ENCODE assay signal across 19 cellular contexts in genomic region chr7:75968012-75968411, GRCh38. TPM values are rescaled to one million over a fixed set of nuclear protein-coding genes. Genes with fewer than 3 reads are reported as not detected.
DNase-seq lines count a peak whose midpoint lies in the region; ATAC-seq and TF ChIP-seq lines count a peak whose summit lies in the region.
"Had no signal": no experiment of that assay in that cellular context is flagged by ENCODE, and none has a peak within 500 bp of the region (broad histone marks: within the 10 kb centered on the region; RNA-seq: fewer than 3 reads in every experiment).

No MANE protein-coding gene starts in this region.

- no peak overlapping the region for H2AFZ ChIP-seq in PC-3 (ENCODE audit: low read length)

- TF ChIP-seq CTCF in ascending aorta (IDR thresholded peaks at IDR 0.05) (no peak), gastrocnemius medialis (IDR thresholded peaks at IDR 0.05 in 4 of 5, conservative IDR thresholded peaks at IDR 0.05 in 1 of 5) (no peak), PC-3 (conservative IDR thresholded peaks at IDR 0.05; ENCODE audit: low read depth, low read length) (no peak)

- H3K4me1 ChIP-seq in BLaER1 treated with 17β-estradiol and CSF1 and Interleukin-3, amounts not matched to agents 10 nM and 100 nM: peaks cover 31 to 67% (median 41%) of the 10 kb centered on the region in 10 experiments
- peaks cover 20 to 38% of the 10 kb centered on the region in 2 donors for H3K4me1 ChIP-seq in ascending aorta
- peaks cover 70 to 87% of the 10 kb centered on the region in 2 donors for H3K4me1 ChIP-seq in gastrocnemius medialis
- H3K4me1 ChIP-seq in PC-3 (ENCODE audit: insufficient read depth, low read length): no peaks in the 10 kb centered on the region

- H3K36me3 ChIP-seq in BLaER1 treated with 17β-estradiol and CSF1 and Interleukin-3, amounts not matched to agents 10 nM and 100 nM: peaks cover 15 to 75% (median 53%) of the 10 kb centered on the region in 11 experiments; a peak in 21 of 22 replicates
- H3K36me3 ChIP-seq in ascending aorta (peaks cover under 1 to 11% of the 10 kb centered on the region in 2 donors), gastrocnemius medialis (peaks cover 0 to 6% of the 10 kb centered on the region in 2 donors), PC-3 (ENCODE audit: low read depth, low read length) (no peaks in the 10 kb centered on the region)

- POLR2A ChIA-PET in PC-3 (lab: Charles Lee; ENCODE audit: unreplicated experiment): no interaction called here

- ATAC-seq in left lobe of liver (peak; percentile 0), gastrocnemius medialis (no peak), PC-3 (no peak)
- ATAC-seq: CD8-positive, alpha-beta T cell; esophagus mucosa; stimulated activated memory B cell treated with anti-CD40 and anti-IgM and Interleukin-4, amounts not matched to agents 10 μg/mL and 1 μg/mL and 100 μg/mL, for 72 hours had no signal

- CTCF ChIA-PET in PC-3 (lab: Charles Lee): no interaction called here

- H3K9ac ChIP-seq in BLaER1 treated with 17β-estradiol and CSF1 and Interleukin-3, amounts not matched to agents 10 nM and 100 nM: peak overlapping the region in 1 of 11 experiments; percentile 37; a peak in 1 of 22 replicates
- H3K9ac ChIP-seq in PC-3 (ENCODE audit: low read length): no peak overlapping the region
- H3K9ac ChIP-seq: SK-N-SH had no signal

- peaks cover 16 to 97% (median 76%) of the 10 kb centered on the region in 11 experiments; a peak in 21 of 22 replicates for H4K20me1 ChIP-seq in BLaER1 treated with 17β-estradiol and CSF1 and Interleukin-3, amounts not matched to agents 10 nM and 100 nM
- no peaks in the 10 kb centered on the region for H4K20me1 ChIP-seq in PC-3 (ENCODE audit: low read length)

- intact Hi-C loops in ascending aorta (cut with DNase I) (loop anchor here (10.0 kb wide), 1 partner anchor 253 kb away; no protein-coding TSS in a partner anchor), gastrocnemius medialis (cut with DNase I; ENCODE audit: low total_unique reads) (loop anchor here (2.0 to 10.0 kb wide), 2 partner anchors 25 to 1483 kb away; no protein-coding TSS in a partner anchor), PC-3 (cut with micrococcal nuclease) (no loop called here)

- no peaks in the 10 kb centered on the region for H3F3A ChIP-seq in PC-3 (ENCODE audit: low read length, unreplicated experiment)

- in situ Hi-C loops in gastrocnemius medialis (cut with MboI; ENCODE audit: low sequenced_read_pairs in 4 of 4): no loop called here

- DNase-seq in ascending aorta (ENCODE audit: low spot score in 2 of 2) (peak in 1 of 2 donors; percentile 64), left lobe of liver (ENCODE audit: low spot score) (peak; percentile 55), gastrocnemius medialis (peak in 1 of 2 donors; percentile 22), PC-3 (no peak), erythroblast (lab: John Stamatoyannopoulos, UW) (no peak), NCI-H146 (lab: John Stamatoyannopoulos, UW) (no peak)
- DNase-seq in stimulated activated CD4-positive, alpha-beta T cell treated with anti-CD3 and anti-CD28 coated beads, Interleukin-1b, Interleukin-23, amount 100 ng/mL, for 48 hours: no peak
- DNase-seq: activated gamma-delta T cell treated with Interleukin-2 at 50 U/mL for 16 hours; aorta; CD8-positive, alpha-beta T cell; cortex of kidney; DND-41; Karpas-422; T1000 had no signal

- no peaks in the 10 kb centered on the region for H3K9me3 ChIP-seq in BLaER1 treated with 17β-estradiol and CSF1 and Interleukin-3, amounts not matched to agents 10 nM and 100 nM (replicated peaks in 1 of 11)
- H3K9me3 ChIP-seq in ascending aorta (no peaks in the 10 kb centered on the region), gastrocnemius medialis (no peaks in the 10 kb centered on the region), PC-3 (ENCODE audit: low read length) (no peaks in the 10 kb centered on the region)
- H3K9me3 ChIP-seq: SK-N-SH had no signal

- BruUV-seq in PC-3 (replicated peaks; lab: Mats Ljungman, UMichigan): no TSS peak

- TF ChIP-seq POLR2A in gastrocnemius medialis (IDR thresholded peaks at IDR 0.05) (no peak), erythroblast (IDR thresholded peaks at IDR 0.05; ENCODE audit: low read length) (no peak)

- peak overlapping the region in 7 of 11 experiments; percentile 24 to 73 (median 59); a peak in 10 of 22 replicates for H3K4me2 ChIP-seq in BLaER1 treated with 17β-estradiol and CSF1 and Interleukin-3, amounts not matched to agents 10 nM and 100 nM
- no peak overlapping the region for H3K4me2 ChIP-seq in PC-3 (ENCODE audit: low read length)
- H3K4me2 ChIP-seq: SK-N-SH, smooth muscle cell had no signal

- no peaks in the 10 kb centered on the region for H3K27me3 ChIP-seq in BLaER1 treated with 17β-estradiol and CSF1 and Interleukin-3, amounts not matched to agents 10 nM and 100 nM
- H3K27me3 ChIP-seq in ascending aorta: no peaks in the 10 kb centered on the region
- no peaks in the 10 kb centered on the region for H3K27me3 ChIP-seq in gastrocnemius medialis
- H3K27me3 ChIP-seq in PC-3 (ENCODE audit: low read length): no peaks in the 10 kb centered on the region

- H3K4me3 ChIP-seq in BLaER1 treated with 17β-estradiol and CSF1 and Interleukin-3, amounts not matched to agents 10 nM and 100 nM: no peak overlapping the region
- no peak overlapping the region for H3K4me3 ChIP-seq in ascending aorta
- peak overlapping the region in 2 of 4 donors; percentile 3 for H3K4me3 ChIP-seq in gastrocnemius medialis
- H3K4me3 ChIP-seq in PC-3 (ENCODE audit: low read length): no peak overlapping the region
- H3K4me3 ChIP-seq: smooth muscle cell had no signal

- H3K79me2 ChIP-seq in PC-3 (ENCODE audit: low read length): no peaks in the 10 kb centered on the region

- no peaks in the 10 kb centered on the region for H3K9me2 ChIP-seq in PC-3 (replicated peaks; ENCODE audit: low read length)
- H3K9me2 ChIP-seq: SK-N-SH had no signal

- H3K27ac ChIP-seq in BLaER1 treated with 17β-estradiol and CSF1 and Interleukin-3, amounts not matched to agents 10 nM and 100 nM: 0 out of 22 replicates have a peak overlapping the region, but pooled peaks of 1 of the 11 experiments have one; percentile 6
- H3K27ac ChIP-seq in ascending aorta (peak overlapping the region; percentile 92 to 97), gastrocnemius medialis (peak overlapping the region; percentile 91 to 97 (median 94)), PC-3 (ENCODE audit: low read length) (no peak overlapping the region)

RNA-seq across cellular contexts. Expression of gene TMEM120A, which starts 26.4 kb away (rescaled TPM):
- total RNA-seq in ascending aorta: 24.2 TPM
- total RNA-seq in left lobe of liver: 79.6 TPM
- 10 to 100 TPM; 21.3 to 56.7 (median 38.2) TPM for total RNA-seq in gastrocnemius medialis
- total RNA-seq in PC-3 (2014; rRNA removed): 17.9 and 18.6 TPM in 2 replicates

RNA-seq across cellular contexts. Expression of gene POR, which starts 53.1 kb away (rescaled TPM):
- total RNA-seq in ascending aorta (236 TPM), left lobe of liver (741 TPM), gastrocnemius medialis (100 to 1,000 TPM in 3 of 4 donors, 10 to 100 TPM in 1; 85.7 to 218 (median 115) TPM), PC-3 (2014; rRNA removed) (112 and 119 TPM in 2 replicates)
